Comparison of ENCODE assay signal across 12 cellular contexts in genomic region chr6:110590821-110591351, GRCh38.
DNase-seq lines count a peak whose midpoint lies in the region; TF ChIP-seq lines count a peak whose summit lies in the region.
"Had no signal": no experiment of that assay in that cellular context is flagged by ENCODE, and none has a peak within 500 bp of the region (broad histone marks: within the 10 kb centered on the region; RNA-seq: fewer than 3 reads in every experiment).

No MANE protein-coding gene starts in this region.

- no peaks in the 10 kb centered on the region for H3K9me2 ChIP-seq in SK-N-SH

- no peaks in the 10 kb centered on the region for H3K79me2 ChIP-seq in SK-N-SH (ENCODE audit: insufficient read depth)

- no peaks in the 10 kb centered on the region for H3K9me3 ChIP-seq in Caco-2
- no peaks in the 10 kb centered on the region for H3K9me3 ChIP-seq in SK-N-SH
- H3K9me3 ChIP-seq: stomach had no signal

- no peaks in the 10 kb centered on the region for H3K4me1 Mint-ChIP-seq in Caco-2 (ENCODE audit: low read depth, unreplicated experiment)

- intact Hi-C loops in Caco-2 (cut with micrococcal nuclease; ENCODE audit: unreplicated experiment) = no loop called here
- intact Hi-C loops in posterior cingulate gyrus (cut with DNase I) = no loop called here

- H3K27ac ChIP-seq in SK-N-SH (ENCODE audit: low read depth in 2 of 2, low read length in 1 of 2) = no peak overlapping the region
- H3K27ac ChIP-seq: BLaER1 treated with 17β-estradiol and CSF1 and Interleukin-3, amounts not matched to agents 10 nM and 100 nM; stomach had no signal

- CTCF ChIA-PET in Caco-2 (lab: Charles Lee) = no interaction called here
- CTCF ChIA-PET in SK-N-SH (lab: Yijun Ruan, JAX) = no interaction called here

- no peak for TF ChIP-seq RAD21 in SK-N-SH (IDR thresholded peaks at IDR 0.05; ENCODE audit: low read length)

- no peaks in the 10 kb centered on the region for H4K20me1 ChIP-seq in SK-N-SH (ENCODE audit: insufficient read depth)
- H4K20me1 ChIP-seq: BLaER1 treated with 17β-estradiol and CSF1 and Interleukin-3, amounts not matched to agents 10 nM and 100 nM had no signal

- peak; percentile 21 for DNase-seq in stimulated activated CD4-positive, alpha-beta T cell treated with anti-CD3 and anti-CD28 coated beads, Interleukin-15, amount 100 ng/mL, for 48 hours (ENCODE audit: low read depth in 2 of 2)
- DNase-seq in stimulated activated CD4-positive, alpha-beta T cell treated with anti-CD3 and anti-CD28 coated beads, Interleukin-12 subunit alpha, Interleukin-12 subunit beta, amount 100 ng/mL, for 4 hours = no peak
- DNase-seq in M059J (ENCODE audit: low read depth) (peak; percentile 78), fibroblast of mammary gland (ENCODE audit: low read depth) (peak; percentile 51), stromal cell of bone marrow (ENCODE audit: low read depth) (peak; percentile 12), Caco-2 (no peak), posterior cingulate gyrus (no peak), SK-N-SH (no peak)
- DNase-seq: NCI-H1930, right cardiac atrium, stomach had no signal

- H3K27me3 Mint-ChIP-seq in Caco-2 (ENCODE audit: insufficient read depth, unreplicated experiment) = no peaks in the 10 kb centered on the region

- H3K27me3 ChIP-seq in Caco-2 (replicated peaks; ENCODE audit: control insufficient read depth, insufficient read depth, low read length) (no peaks in the 10 kb centered on the region), SK-N-SH (ENCODE audit: insufficient read depth) (no peaks in the 10 kb centered on the region)
- H3K27me3 ChIP-seq: BLaER1 treated with 17β-estradiol and CSF1 and Interleukin-3, amounts not matched to agents 10 nM and 100 nM; stomach had no signal

- H3K9me3 Mint-ChIP-seq in Caco-2 (ENCODE audit: unreplicated experiment) = no peaks in the 10 kb centered on the region

- 61% methylated on average over 3 of the region's 3 CpGs for WGBS in SK-N-SH (ENCODE audit: low lambda C conversion rate)

- POLR2A ChIA-PET in Caco-2 (lab: Charles Lee) (no interaction called here), SK-N-SH (lab: Yijun Ruan, JAX) (no interaction called here)

- no peaks in the 10 kb centered on the region for H3K36me3 ChIP-seq in Caco-2 (ENCODE audit: control insufficient read depth, insufficient read depth, low read length)
- H3K36me3 ChIP-seq in SK-N-SH (replicated peaks in 1 of 2; ENCODE audit: control insufficient read depth in 1 of 2, insufficient read depth in 2 of 2, low read length in 1 of 2) = no peaks in the 10 kb centered on the region
- H3K36me3 ChIP-seq: BLaER1 treated with 17β-estradiol and CSF1 and Interleukin-3, amounts not matched to agents 10 nM and 100 nM; stomach had no signal

- no peaks in the 10 kb centered on the region for H3K36me3 Mint-ChIP-seq in Caco-2 (ENCODE audit: insufficient read depth, unreplicated experiment)

- no peak overlapping the region for H3K4me3 Mint-ChIP-seq in Caco-2 (ENCODE audit: unreplicated experiment)

- H3K4me3 ChIP-seq in fibroblast of mammary gland (ENCODE audit: control insufficient read depth, low read depth, low read length) = no peak overlapping the region
- no peak overlapping the region for H3K4me3 ChIP-seq in Caco-2 (ENCODE audit: low read depth, low read length)
- H3K4me3 ChIP-seq in SK-N-SH (ENCODE audit: low read depth in 2 of 2, low read length in 1 of 2) = no peak overlapping the region
- H3K4me3 ChIP-seq: BLaER1 treated with 17β-estradiol and CSF1 and Interleukin-3, amounts not matched to agents 10 nM and 100 nM; stomach had no signal

- H3K4me1 ChIP-seq in Caco-2 (no peaks in the 10 kb centered on the region), SK-N-SH (ENCODE audit: control insufficient read depth in 1 of 2, insufficient read depth in 2 of 2, low read depth in 1 of 2, low read length in 1 of 2) (no peaks in the 10 kb centered on the region)

- no peak overlapping the region for H3K9ac ChIP-seq in SK-N-SH
- H3K9ac ChIP-seq: BLaER1 treated with 17β-estradiol and CSF1 and Interleukin-3, amounts not matched to agents 10 nM and 100 nM had no signal

- H3K27ac Mint-ChIP-seq in Caco-2 (ENCODE audit: unreplicated experiment) = no peak overlapping the region

- no peak overlapping the region for H3K4me2 ChIP-seq in SK-N-SH

- no TSS peak for BruUV-seq in Caco-2 (replicated peaks; lab: Mats Ljungman, UMichigan)

- H2AFZ ChIP-seq in SK-N-SH (ENCODE audit: low read depth) = no peak overlapping the region

- TF ChIP-seq CTCF in fibroblast of mammary gland (conservative IDR thresholded peaks at IDR 0.05; ENCODE audit: control insufficient read depth, insufficient read depth, low read depth, low read length) (no peak), Caco-2 (IDR thresholded peaks at IDR 0.05; ENCODE audit: insufficient read depth in 1 of 2, low read depth in 1 of 2, low read length in 1 of 2, severe bottlenecking in 1 of 2, unreplicated experiment in 1 of 2) (no peak), SK-N-SH (IDR thresholded peaks at IDR 0.05) (no peak)

- H3F3A ChIP-seq in SK-N-SH (replicated peaks; ENCODE audit: insufficient read depth) = no peaks in the 10 kb centered on the region

- TF ChIP-seq EP300 in SK-N-SH (IDR thresholded peaks at IDR 0.05; ENCODE audit: borderline replicate concordance in 1 of 2, low read depth in 1 of 2, low read length in 1 of 2) = no peak

TF ChIP-seq in SK-N-SH, 30 proteins besides CTCF, POLR2A, EP300 and RAD21:
- no peak for TF ChIP-seq GABPA (IDR thresholded peaks at IDR 0.05; ENCODE audit: low read depth)
- TF ChIP-seq MEF2A (IDR thresholded peaks at IDR 0.05; ENCODE audit: borderline replicate concordance, low read depth) = no peak
- no peak for TF ChIP-seq TCF12 (IDR thresholded peaks at IDR 0.05)
- TF ChIP-seq RFX5 (IDR thresholded peaks at IDR 0.05; ENCODE audit: low read length) = no peak
- no peak for TF ChIP-seq SMC3 (IDR thresholded peaks at IDR 0.05; ENCODE audit: low read depth, low read length)
- no peak for TF ChIP-seq NRF1 (IDR thresholded peaks at IDR 0.05; ENCODE audit: low read depth, low read length)
- no peak for TF ChIP-seq NFIC (IDR thresholded peaks at IDR 0.05; ENCODE audit: borderline replicate concordance)
- no peak for TF ChIP-seq SIN3A (IDR thresholded peaks at IDR 0.05; ENCODE audit: borderline replicate concordance, low read depth, low read length)
- TF ChIP-seq ELF1 (IDR thresholded peaks at IDR 0.05) = no peak
- no peak for TF ChIP-seq EZH2phosphoT487 (IDR thresholded peaks at IDR 0.05; ENCODE audit: borderline replicate concordance, low read depth)
- no peak for TF ChIP-seq PBX3 (IDR thresholded peaks at IDR 0.05)
- no peak for TF ChIP-seq POLR2AphosphoS5 (IDR thresholded peaks at IDR 0.05; ENCODE audit: low read depth, low read length)
- no peak for TF ChIP-seq IRF3 (IDR thresholded peaks at IDR 0.05; ENCODE audit: low read depth, low read length)
- no peak for TF ChIP-seq TAF1 (IDR thresholded peaks at IDR 0.05; ENCODE audit: borderline replicate concordance, low read depth, low read length)
- TF ChIP-seq FOXJ3 (CRISPR knock-in tag; IDR thresholded peaks at IDR 0.05) = no peak
- TF ChIP-seq FOSL2 (IDR thresholded peaks at IDR 0.05; ENCODE audit: borderline replicate concordance, low read depth) = no peak
- no peak for TF ChIP-seq ZBTB33 (IDR thresholded peaks at IDR 0.05; ENCODE audit: borderline replicate concordance, low read depth)
- no peak for TF ChIP-seq MAX (IDR thresholded peaks at IDR 0.05; ENCODE audit: low read depth)
- TF ChIP-seq RXRA (IDR thresholded peaks at IDR 0.05; ENCODE audit: borderline replicate concordance, low read depth) = no peak
TF ChIP-seq in SK-N-SH: peak in this region for 0.

Comparison
In these comparisons a context has a peak if more than half of its experiments do, and no peak if none do; other contexts are left out.
1. DNase-seq: peak in stimulated activated CD4-positive, alpha-beta T cell treated with anti-CD3 and anti-CD28 coated beads, Interleukin-15, amount 100 ng/mL, for 48 hours (2 of 2), M059J (single experiment), fibroblast of mammary gland (single experiment) and stromal cell of bone marrow (single experiment); none in stimulated activated CD4-positive, alpha-beta T cell treated with anti-CD3 and anti-CD28 coated beads, Interleukin-12 subunit alpha, Interleukin-12 subunit beta, amount 100 ng/mL, for 4 hours (single experiment), Caco-2 (0 of 2), posterior cingulate gyrus (0 of 10) and SK-N-SH (single experiment).